Comparison of ENCODE assay signal across 1 cellular context in genomic region chr20:63739129-63740069, GRCh38.
TF ChIP-seq lines count a peak whose summit lies in the region.

A gene with protein sequence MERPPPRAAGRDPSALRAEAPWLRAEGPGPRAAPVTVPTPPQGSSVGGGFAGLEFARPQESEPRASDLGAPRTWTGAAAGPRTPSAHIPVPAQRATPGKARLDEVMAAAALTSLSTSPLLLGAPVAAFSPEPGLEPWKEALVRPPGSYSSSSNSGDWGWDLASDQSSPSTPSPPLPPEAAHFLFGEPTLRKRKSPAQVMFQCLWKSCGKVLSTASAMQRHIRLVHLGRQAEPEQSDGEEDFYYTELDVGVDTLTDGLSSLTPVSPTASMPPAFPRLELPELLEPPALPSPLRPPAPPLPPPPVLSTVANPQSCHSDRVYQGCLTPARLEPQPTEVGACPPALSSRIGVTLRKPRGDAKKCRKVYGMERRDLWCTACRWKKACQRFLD (plus strand): TSS chr20:63739776. CDS start chr20:63739913, 137 bp downstream.

TF ChIP-seq in HepG2, 621 proteins besides CTCF, POLR2A, EP300 and RAD21 (continues in another document):
- TF ChIP-seq, protein P1, sequence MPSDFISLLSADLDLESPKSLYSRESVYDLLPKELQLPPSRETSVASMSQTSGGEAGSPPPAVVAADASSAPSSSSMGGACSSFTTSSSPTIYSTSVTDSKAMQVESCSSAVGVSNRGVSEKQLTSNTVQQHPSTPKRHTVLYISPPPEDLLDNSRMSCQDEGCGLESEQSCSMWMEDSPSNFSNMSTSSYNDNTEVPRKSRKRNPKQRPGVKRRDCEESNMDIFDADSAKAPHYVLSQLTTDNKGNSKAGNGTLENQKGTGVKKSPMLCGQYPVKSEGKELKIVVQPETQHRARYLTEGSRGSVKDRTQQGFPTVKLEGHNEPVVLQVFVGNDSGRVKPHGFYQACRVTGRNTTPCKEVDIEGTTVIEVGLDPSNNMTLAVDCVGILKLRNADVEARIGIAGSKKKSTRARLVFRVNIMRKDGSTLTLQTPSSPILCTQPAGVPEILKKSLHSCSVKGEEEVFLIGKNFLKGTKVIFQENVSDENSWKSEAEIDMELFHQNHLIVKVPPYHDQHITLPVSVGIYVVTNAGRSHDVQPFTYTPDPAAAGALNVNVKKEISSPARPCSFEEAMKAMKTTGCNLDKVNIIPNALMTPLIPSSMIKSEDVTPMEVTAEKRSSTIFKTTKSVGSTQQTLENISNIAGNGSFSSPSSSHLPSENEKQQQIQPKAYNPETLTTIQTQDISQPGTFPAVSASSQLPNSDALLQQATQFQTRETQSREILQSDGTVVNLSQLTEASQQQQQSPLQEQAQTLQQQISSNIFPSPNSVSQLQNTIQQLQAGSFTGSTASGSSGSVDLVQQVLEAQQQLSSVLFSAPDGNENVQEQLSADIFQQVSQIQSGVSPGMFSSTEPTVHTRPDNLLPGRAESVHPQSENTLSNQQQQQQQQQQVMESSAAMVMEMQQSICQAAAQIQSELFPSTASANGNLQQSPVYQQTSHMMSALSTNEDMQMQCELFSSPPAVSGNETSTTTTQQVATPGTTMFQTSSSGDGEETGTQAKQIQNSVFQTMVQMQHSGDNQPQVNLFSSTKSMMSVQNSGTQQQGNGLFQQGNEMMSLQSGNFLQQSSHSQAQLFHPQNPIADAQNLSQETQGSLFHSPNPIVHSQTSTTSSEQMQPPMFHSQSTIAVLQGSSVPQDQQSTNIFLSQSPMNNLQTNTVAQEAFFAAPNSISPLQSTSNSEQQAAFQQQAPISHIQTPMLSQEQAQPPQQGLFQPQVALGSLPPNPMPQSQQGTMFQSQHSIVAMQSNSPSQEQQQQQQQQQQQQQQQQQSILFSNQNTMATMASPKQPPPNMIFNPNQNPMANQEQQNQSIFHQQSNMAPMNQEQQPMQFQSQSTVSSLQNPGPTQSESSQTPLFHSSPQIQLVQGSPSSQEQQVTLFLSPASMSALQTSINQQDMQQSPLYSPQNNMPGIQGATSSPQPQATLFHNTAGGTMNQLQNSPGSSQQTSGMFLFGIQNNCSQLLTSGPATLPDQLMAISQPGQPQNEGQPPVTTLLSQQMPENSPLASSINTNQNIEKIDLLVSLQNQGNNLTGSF (CRISPR knock-in tag; IDR thresholded peaks at IDR 0.05), result peak; percentile 94; the same call in 1 of the 2 replicates
- TF ChIP-seq ZNF766 (CRISPR knock-in tag; IDR thresholded peaks at IDR 0.05; ENCODE audit: borderline replicate concordance) (peak; percentile 83), ZBTB7B (CRISPR knock-in tag; IDR thresholded peaks at IDR 0.05) (peak; percentile 100), ZNF24 (IDR thresholded peaks at IDR 0.05) (0 out of 2 replicates have a peak, but pooled peaks have one; percentile 19), GABPB1 (CRISPR knock-in tag; IDR thresholded peaks at IDR 0.05) (peak; percentile 82), TCF7 (IDR thresholded peaks at IDR 0.05; ENCODE audit: low read depth) (no peak), CREB1 (IDR thresholded peaks at IDR 0.05) (no peak), CREB1 (CRISPR knock-in tag; IDR thresholded peaks at IDR 0.05) (no peak), ZNF337 (CRISPR knock-in tag; IDR thresholded peaks at IDR 0.05; ENCODE audit: borderline replicate concordance, low read depth) (no peak), ZNF782 (CRISPR knock-in tag; IDR thresholded peaks at IDR 0.05; ENCODE audit: borderline replicate concordance) (peak; percentile 92; the same call in 1 of the 2 replicates), SIN3B (IDR thresholded peaks at IDR 0.05; ENCODE audit: low read length) (no peak; the same call in 1 of the 2 replicates), ZNF674 (CRISPR knock-in tag; IDR thresholded peaks at IDR 0.05; ENCODE audit: low read depth) (peak; percentile 50), PAWR (CRISPR knock-in tag; IDR thresholded peaks at IDR 0.05; ENCODE audit: borderline replicate concordance) (no peak), ZNF501 (CRISPR knock-in tag; IDR thresholded peaks at IDR 0.05) (peak; percentile 92), KMT2B (CRISPR knock-in tag; IDR thresholded peaks at IDR 0.05) (no peak; the same call in 1 of the 2 replicates), ZMAT5 (CRISPR knock-in tag; IDR thresholded peaks at IDR 0.05; ENCODE audit: borderline replicate concordance, low read depth) (no peak), TAF1 (CRISPR knock-in tag; IDR thresholded peaks at IDR 0.05) (peak; percentile 83), NR2F2 (IDR thresholded peaks at IDR 0.05; ENCODE audit: borderline replicate concordance, low read depth) (peak; percentile 57; the same call in 1 of the 2 replicates), ASH2L (IDR thresholded peaks at IDR 0.05; ENCODE audit: insufficient read length, low read depth, low read length) (no peak), ETV6 (CRISPR knock-in tag; conservative IDR thresholded peaks at IDR 0.05) (peak; percentile 93), CCAR2 (optimal IDR thresholded peaks at IDR 0.05; ENCODE audit: low read depth, low read length) (no peak), HOXD1 (CRISPR knock-in tag; IDR thresholded peaks at IDR 0.05) (peak; percentile 95), ZNF607 (CRISPR knock-in tag; IDR thresholded peaks at IDR 0.05; ENCODE audit: borderline replicate concordance) (peak; percentile 91), ZNF205 (CRISPR knock-in tag; IDR thresholded peaks at IDR 0.05) (no peak), ZFP36L2 (CRISPR knock-in tag; IDR thresholded peaks at IDR 0.05) (no peak), GPN1 (CRISPR knock-in tag; IDR thresholded peaks at IDR 0.05; ENCODE audit: borderline replicate concordance) (no peak), XRCC5 (optimal IDR thresholded peaks at IDR 0.05; ENCODE audit: low read length) (peak; percentile 90), REST (IDR thresholded peaks at IDR 0.05; ENCODE audit: borderline replicate concordance in 1 of 2, low read depth in 1 of 2, low read length in 2 of 2) (peak in 1 of 2 experiments; percentile 66; a peak in 1 of 4 replicates)
- TF ChIP-seq, protein P2, sequence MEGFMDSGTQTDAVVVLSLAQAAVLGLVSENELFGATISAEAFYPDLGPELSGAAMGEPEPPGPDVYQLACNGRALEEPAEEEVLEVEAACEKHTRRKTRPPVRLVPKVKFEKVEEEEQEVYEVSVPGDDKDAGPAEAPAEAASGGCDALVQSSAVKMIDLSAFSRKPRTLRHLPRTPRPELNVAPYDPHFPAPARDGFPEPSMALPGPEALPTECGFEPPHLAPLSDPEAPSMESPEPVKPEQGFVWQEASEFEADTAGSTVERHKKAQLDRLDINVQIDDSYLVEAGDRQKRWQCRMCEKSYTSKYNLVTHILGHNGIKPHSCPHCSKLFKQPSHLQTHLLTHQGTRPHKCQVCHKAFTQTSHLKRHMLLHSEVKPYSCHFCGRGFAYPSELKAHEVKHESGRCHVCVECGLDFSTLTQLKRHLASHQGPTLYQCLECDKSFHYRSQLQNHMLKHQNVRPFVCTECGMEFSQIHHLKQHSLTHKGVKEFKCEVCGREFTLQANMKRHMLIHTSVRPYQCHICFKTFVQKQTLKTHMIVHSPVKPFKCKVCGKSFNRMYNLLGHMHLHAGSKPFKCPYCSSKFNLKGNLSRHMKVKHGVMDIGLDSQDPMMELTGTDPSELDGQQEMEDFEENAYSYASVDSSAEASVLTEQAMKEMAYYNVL (CRISPR knock-in tag; IDR thresholded peaks at IDR 0.05; ENCODE audit: borderline replicate concordance), result peak; percentile 30; the same call in 1 of the 2 replicates
- TF ChIP-seq, protein P3, sequence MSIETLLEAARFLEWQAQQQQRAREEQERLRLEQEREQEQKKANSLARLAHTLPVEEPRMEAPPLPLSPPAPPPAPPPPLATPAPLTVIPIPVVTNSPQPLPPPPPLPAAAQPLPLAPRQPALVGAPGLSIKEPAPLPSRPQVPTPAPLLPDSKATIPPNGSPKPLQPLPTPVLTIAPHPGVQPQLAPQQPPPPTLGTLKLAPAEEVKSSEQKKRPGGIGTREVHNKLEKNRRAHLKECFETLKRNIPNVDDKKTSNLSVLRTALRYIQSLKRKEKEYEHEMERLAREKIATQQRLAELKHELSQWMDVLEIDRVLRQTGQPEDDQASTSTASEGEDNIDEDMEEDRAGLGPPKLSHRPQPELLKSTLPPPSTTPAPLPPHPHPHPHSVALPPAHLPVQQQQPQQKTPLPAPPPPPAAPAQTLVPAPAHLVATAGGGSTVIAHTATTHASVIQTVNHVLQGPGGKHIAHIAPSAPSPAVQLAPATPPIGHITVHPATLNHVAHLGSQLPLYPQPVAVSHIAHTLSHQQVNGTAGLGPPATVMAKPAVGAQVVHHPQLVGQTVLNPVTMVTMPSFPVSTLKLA (IDR thresholded peaks at IDR 0.05), result no peak
- TF ChIP-seq, protein P4, sequence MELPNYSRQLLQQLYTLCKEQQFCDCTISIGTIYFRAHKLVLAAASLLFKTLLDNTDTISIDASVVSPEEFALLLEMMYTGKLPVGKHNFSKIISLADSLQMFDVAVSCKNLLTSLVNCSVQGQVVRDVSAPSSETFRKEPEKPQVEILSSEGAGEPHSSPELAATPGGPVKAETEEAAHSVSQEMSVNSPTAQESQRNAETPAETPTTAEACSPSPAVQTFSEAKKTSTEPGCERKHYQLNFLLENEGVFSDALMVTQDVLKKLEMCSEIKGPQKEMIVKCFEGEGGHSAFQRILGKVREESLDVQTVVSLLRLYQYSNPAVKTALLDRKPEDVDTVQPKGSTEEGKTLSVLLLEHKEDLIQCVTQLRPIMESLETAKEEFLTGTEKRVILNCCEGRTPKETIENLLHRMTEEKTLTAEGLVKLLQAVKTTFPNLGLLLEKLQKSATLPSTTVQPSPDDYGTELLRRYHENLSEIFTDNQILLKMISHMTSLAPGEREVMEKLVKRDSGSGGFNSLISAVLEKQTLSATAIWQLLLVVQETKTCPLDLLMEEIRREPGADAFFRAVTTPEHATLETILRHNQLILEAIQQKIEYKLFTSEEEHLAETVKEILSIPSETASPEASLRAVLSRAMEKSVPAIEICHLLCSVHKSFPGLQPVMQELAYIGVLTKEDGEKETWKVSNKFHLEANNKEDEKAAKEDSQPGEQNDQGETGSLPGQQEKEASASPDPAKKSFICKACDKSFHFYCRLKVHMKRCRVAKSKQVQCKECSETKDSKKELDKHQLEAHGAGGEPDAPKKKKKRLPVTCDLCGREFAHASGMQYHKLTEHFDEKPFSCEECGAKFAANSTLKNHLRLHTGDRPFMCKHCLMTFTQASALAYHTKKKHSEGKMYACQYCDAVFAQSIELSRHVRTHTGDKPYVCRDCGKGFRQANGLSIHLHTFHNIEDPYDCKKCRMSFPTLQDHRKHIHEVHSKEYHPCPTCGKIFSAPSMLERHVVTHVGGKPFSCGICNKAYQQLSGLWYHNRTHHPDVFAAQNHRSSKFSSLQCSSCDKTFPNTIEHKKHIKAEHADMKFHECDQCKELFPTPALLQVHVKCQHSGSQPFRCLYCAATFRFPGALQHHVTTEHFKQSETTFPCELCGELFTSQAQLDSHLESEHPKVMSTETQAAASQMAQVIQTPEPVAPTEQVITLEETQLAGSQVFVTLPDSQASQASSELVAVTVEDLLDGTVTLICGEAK (IDR thresholded peaks at IDR 0.05), result no peak
- TF ChIP-seq, protein P4 (CRISPR knock-in tag; IDR thresholded peaks at IDR 0.05), result peak; percentile 71; the same call in 1 of the 2 replicates
- TF ChIP-seq, protein P5, sequence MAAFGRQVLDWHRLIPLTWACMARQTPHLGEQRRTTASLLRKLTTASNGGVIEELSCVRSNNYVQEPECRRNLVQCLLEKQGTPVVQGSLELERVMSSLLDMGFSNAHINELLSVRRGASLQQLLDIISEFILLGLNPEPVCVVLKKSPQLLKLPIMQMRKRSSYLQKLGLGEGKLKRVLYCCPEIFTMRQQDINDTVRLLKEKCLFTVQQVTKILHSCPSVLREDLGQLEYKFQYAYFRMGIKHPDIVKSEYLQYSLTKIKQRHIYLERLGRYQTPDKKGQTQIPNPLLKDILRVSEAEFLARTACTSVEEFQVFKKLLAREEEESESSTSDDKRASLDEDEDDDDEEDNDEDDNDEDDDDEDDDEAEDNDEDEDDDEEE (CRISPR knock-in tag; IDR thresholded peaks at IDR 0.05), result peak; percentile 92
